2 cellular contexts compared by ENCODE assay signal in genomic region chr7:543790-544527, GRCh38.
TF ChIP-seq lines count a peak whose summit lies in the region.

No MANE protein-coding gene starts in this region.

TF ChIP-seq in SK-N-SH, 30 proteins besides CTCF, POLR2A, EP300 and RAD21 (continued from another document):
- TF ChIP-seq, protein P1, sequence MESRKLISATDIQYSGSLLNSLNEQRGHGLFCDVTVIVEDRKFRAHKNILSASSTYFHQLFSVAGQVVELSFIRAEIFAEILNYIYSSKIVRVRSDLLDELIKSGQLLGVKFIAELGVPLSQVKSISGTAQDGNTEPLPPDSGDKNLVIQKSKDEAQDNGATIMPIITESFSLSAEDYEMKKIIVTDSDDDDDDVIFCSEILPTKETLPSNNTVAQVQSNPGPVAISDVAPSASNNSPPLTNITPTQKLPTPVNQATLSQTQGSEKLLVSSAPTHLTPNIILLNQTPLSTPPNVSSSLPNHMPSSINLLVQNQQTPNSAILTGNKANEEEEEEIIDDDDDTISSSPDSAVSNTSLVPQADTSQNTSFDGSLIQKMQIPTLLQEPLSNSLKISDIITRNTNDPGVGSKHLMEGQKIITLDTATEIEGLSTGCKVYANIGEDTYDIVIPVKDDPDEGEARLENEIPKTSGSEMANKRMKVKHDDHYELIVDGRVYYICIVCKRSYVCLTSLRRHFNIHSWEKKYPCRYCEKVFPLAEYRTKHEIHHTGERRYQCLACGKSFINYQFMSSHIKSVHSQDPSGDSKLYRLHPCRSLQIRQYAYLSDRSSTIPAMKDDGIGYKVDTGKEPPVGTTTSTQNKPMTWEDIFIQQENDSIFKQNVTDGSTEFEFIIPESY (IDR thresholded peaks at IDR 0.05; ENCODE audit: borderline replicate concordance, low read depth) = no peak
- no peak for TF ChIP-seq REST (IDR thresholded peaks at IDR 0.05; ENCODE audit: low read depth, low read length)
- TF ChIP-seq SIN3A (IDR thresholded peaks at IDR 0.05; ENCODE audit: borderline replicate concordance, low read depth, low read length) = no peak
- TF ChIP-seq, protein P2, sequence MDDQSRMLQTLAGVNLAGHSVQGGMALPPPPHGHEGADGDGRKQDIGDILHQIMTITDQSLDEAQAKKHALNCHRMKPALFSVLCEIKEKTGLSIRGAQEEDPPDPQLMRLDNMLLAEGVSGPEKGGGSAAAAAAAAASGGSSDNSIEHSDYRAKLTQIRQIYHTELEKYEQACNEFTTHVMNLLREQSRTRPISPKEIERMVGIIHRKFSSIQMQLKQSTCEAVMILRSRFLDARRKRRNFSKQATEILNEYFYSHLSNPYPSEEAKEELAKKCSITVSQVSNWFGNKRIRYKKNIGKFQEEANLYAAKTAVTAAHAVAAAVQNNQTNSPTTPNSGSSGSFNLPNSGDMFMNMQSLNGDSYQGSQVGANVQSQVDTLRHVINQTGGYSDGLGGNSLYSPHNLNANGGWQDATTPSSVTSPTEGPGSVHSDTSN (IDR thresholded peaks at IDR 0.05) = no peak
- TF ChIP-seq GABPA (IDR thresholded peaks at IDR 0.05; ENCODE audit: low read depth) = no peak
- TF ChIP-seq FOXJ3 (CRISPR knock-in tag; IDR thresholded peaks at IDR 0.05) = no peak
- no peak for TF ChIP-seq MEF2A (IDR thresholded peaks at IDR 0.05; ENCODE audit: borderline replicate concordance, low read depth)
- no peak for TF ChIP-seq NFIC (IDR thresholded peaks at IDR 0.05; ENCODE audit: borderline replicate concordance)

TF ChIP-seq in SK-N-SH treated with all-trans-retinoic acid at 6 μM for 48 hours, 23 proteins besides CTCF, POLR2A, EP300 and RAD21 (continued from another document):
- TF ChIP-seq CSRNP3 (CRISPR knock-in tag; IDR thresholded peaks at IDR 0.05) = no peak
